In the genomic region with DNA sequence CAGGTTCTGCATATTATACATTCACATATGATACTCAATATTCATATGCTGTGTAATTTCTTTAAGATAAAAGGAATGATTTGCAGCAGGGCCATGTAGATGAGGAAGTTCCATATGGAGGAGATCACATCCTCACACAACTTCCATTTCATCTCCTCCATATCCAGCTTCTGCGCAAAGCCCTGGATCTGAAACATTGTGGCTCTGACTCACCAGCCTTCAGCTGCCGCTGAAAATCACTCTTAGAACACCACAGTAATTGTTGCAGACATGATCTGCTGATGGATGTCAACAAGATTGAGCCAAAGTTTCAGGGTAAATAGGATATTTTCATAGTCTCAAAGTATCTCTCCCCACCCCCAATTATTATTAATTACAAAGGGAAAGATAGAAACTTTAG, we compare ENCODE assay signal across 16 cellular contexts.
"Had no signal": no experiment of that assay in that cellular context is flagged by ENCODE, and none has a peak within 500 bp of the region (broad histone marks: within the 10 kb centered on the region; RNA-seq: fewer than 3 reads in every experiment).

No MANE protein-coding gene starts in this region.

- DNase-seq: dermis blood vessel endothelial cell; foreskin keratinocyte; kidney glomerular epithelial cell; mucosa of descending colon; right lobe of liver; spleen; stimulated activated CD4-positive, alpha-beta T cell treated with anti-CD3 and anti-CD28 coated beads, Interleukin-15, amount 100 ng/mL, for 24 hours; stimulated activated CD4-positive, alpha-beta T cell treated with anti-CD3 and anti-CD28 coated beads, Interleukin-1b, Interleukin-23, amount 100 ng/mL, for 48 hours; stimulated activated CD4-positive, alpha-beta T cell treated with anti-CD3 and anti-CD28 coated beads, Interleukin-4, amount 100 ng/mL, for 4 hours; stimulated activated naive B cell treated with anti-CD40 and anti-IgM and Interleukin-4, amounts not matched to agents 10 μg/mL and 1 μg/mL and 100 μg/mL, for 72 hours; stimulated activated naive CD8-positive, alpha-beta T cell treated with anti-CD3 and anti-CD28 coated beads, Interleukin-15, amount 100 ng/mL, for 72 hours; transverse colon had no signal

- H3K36me3 Mint-ChIP-seq: natural killer cell treated with Interleukin-12 subunit alpha and Interleukin-12 subunit beta and Interleukin-15 and Interleukin-18, amount 100 ng/mL, for 72 hours had no signal

- H3K9me3 Mint-ChIP-seq: natural killer cell treated with Interleukin-12 subunit alpha and Interleukin-12 subunit beta and Interleukin-15 and Interleukin-18, amount 100 ng/mL, for 72 hours had no signal

- ATAC-seq: foreskin keratinocyte; left lobe of liver; mucosa of descending colon; natural killer cell treated with Interleukin-12 subunit alpha and Interleukin-12 subunit beta and Interleukin-15 and Interleukin-18, amount 100 ng/mL, for 72 hours; right lobe of liver; stimulated activated naive B cell treated with anti-CD40 and anti-IgM and Interleukin-4, amounts not matched to agents 10 μg/mL and 1 μg/mL and 100 μg/mL, for 72 hours; stimulated activated naive CD8-positive, alpha-beta T cell treated with anti-CD3 and anti-CD28 coated beads, Interleukin-15, amount 100 ng/mL, for 72 hours had no signal

- H3K4me3 ChIP-seq: mucosa of descending colon, prostate gland, right lobe of liver, spleen, thoracic aorta, transverse colon had no signal

- H3K4me3 Mint-ChIP-seq: natural killer cell treated with Interleukin-12 subunit alpha and Interleukin-12 subunit beta and Interleukin-15 and Interleukin-18, amount 100 ng/mL, for 72 hours; stimulated activated naive B cell treated with anti-CD40 and anti-IgM and Interleukin-4, amounts not matched to agents 10 μg/mL and 1 μg/mL and 100 μg/mL, for 72 hours; stimulated activated naive CD8-positive, alpha-beta T cell treated with anti-CD3 and anti-CD28 coated beads, Interleukin-15, amount 100 ng/mL, for 72 hours had no signal

- H3K4me1 Mint-ChIP-seq: stimulated activated naive B cell treated with anti-CD40 and anti-IgM and Interleukin-4, amounts not matched to agents 10 μg/mL and 1 μg/mL and 100 μg/mL, for 72 hours; stimulated activated naive CD8-positive, alpha-beta T cell treated with anti-CD3 and anti-CD28 coated beads, Interleukin-15, amount 100 ng/mL, for 72 hours had no signal

- H3K27ac Mint-ChIP-seq: natural killer cell treated with Interleukin-12 subunit alpha and Interleukin-12 subunit beta and Interleukin-15 and Interleukin-18, amount 100 ng/mL, for 72 hours; stimulated activated naive B cell treated with anti-CD40 and anti-IgM and Interleukin-4, amounts not matched to agents 10 μg/mL and 1 μg/mL and 100 μg/mL, for 72 hours had no signal

- H3K27me3 Mint-ChIP-seq: stimulated activated naive CD8-positive, alpha-beta T cell treated with anti-CD3 and anti-CD28 coated beads, Interleukin-15, amount 100 ng/mL, for 72 hours had no signal
